Comparison of ENCODE assay signal across 14 cellular contexts in the genomic region with DNA sequence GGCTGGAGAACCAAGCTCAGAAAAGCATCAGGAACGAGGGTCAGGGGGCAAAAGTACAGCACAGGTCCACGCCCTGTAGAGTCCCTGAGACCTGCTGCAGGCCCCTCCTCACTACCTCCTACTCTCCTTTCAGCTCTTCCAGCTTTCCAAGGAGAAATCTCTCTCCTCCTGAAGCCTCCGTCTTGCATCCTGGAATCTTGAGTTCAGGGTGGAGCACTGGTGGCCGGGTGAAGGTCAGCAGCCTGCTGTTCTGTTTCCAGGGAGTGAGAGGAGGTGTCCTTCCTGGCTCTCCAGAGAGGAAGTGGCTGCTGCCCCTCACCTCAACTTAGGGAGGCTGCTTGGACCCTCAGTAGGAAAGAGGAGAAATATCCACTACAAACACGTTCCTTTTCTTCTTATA.
DNase-seq lines count a peak whose midpoint lies in the region; ATAC-seq and TF ChIP-seq lines count a peak whose summit lies in the region.
"Had no signal": no experiment of that assay in that cellular context is flagged by ENCODE, and none has a peak within 500 bp of the region (broad histone marks: within the 10 kb centered on the region; RNA-seq: fewer than 3 reads in every experiment).

No MANE protein-coding gene starts in this region.

- H3K4me2 ChIP-seq in BLaER1 (peak overlapping the region; percentile 75), neural progenitor cell (no peak overlapping the region)
- H3K4me2 ChIP-seq: GM23338 had no signal

- H3K36me3 Mint-ChIP-seq in chondrocyte (ENCODE audit: low read depth) (no peaks in the 10 kb centered on the region), neural progenitor cell (no peaks in the 10 kb centered on the region)
- H3K36me3 Mint-ChIP-seq: CD4-positive, CD25-positive, alpha-beta regulatory T cell had no signal

- H3K36me3 ChIP-seq in BLaER1 (no peaks in the 10 kb centered on the region), neural progenitor cell (no peaks in the 10 kb centered on the region)

- DNase-seq in chondrocyte (ENCODE audit: low spot score): no peak
- peak; percentile 37 to 52 for DNase-seq in left colon
- no peak for DNase-seq in neural progenitor cell (ENCODE audit: low spot score)
- no peak for DNase-seq in amniotic stem cell (lab: John Stamatoyannopoulos, UW)
- DNase-seq in globus pallidus (ENCODE audit: low spot score): no peak
- no peak for DNase-seq in DMS53 (lab: John Stamatoyannopoulos, UW)
- DNase-seq in NCI-H2029 treated with DMSO at 0.1 percent for 48 hours (lab: John Stamatoyannopoulos, UW): no peak
- DNase-seq: CD4-positive, CD25-positive, alpha-beta regulatory T cell; DMS 273 treated with DMSO at 0.1 percent for 48 hours; DMS79 had no signal

- peak; percentile 55 for ATAC-seq in left colon
- ATAC-seq: GM12878 had no signal

- H3K27ac ChIP-seq in BLaER1: peak overlapping the region; percentile 28; the same call in 1 of the 2 replicates
- no peak overlapping the region for H3K27ac ChIP-seq in neural progenitor cell
- H3K27ac ChIP-seq: 22Rv1 had no signal

- H3K4me1 ChIP-seq in BLaER1 (peaks cover 61% of the 10 kb centered on the region), neural progenitor cell (peaks cover 26% of the 10 kb centered on the region)

- H3K9me3 Mint-ChIP-seq in chondrocyte (ENCODE audit: low read depth): no peaks in the 10 kb centered on the region
- peaks cover 11% of the 10 kb centered on the region for H3K9me3 Mint-ChIP-seq in neural progenitor cell
- H3K9me3 Mint-ChIP-seq: GM23338 had no signal

- H3K27me3 Mint-ChIP-seq in chondrocyte (ENCODE audit: low read depth): no peaks in the 10 kb centered on the region
- H3K27me3 Mint-ChIP-seq in neural progenitor cell (ENCODE audit: insufficient read depth, low read depth): peaks cover 6% of the 10 kb centered on the region

- no peaks in the 10 kb centered on the region for H4K20me1 ChIP-seq in BLaER1
- no peaks in the 10 kb centered on the region for H4K20me1 ChIP-seq in neural progenitor cell (ENCODE audit: low read depth)

- H2AFZ ChIP-seq in neural progenitor cell (replicated peaks): no peak overlapping the region

- TF ChIP-seq CTCF in chondrocyte (IDR thresholded peaks at IDR 0.05) (no peak), neural progenitor cell (IDR thresholded peaks at IDR 0.05) (no peak)

- intact Hi-C loops in left colon (cut with DNase I, micrococcal nuclease): no loop called here

- no peaks in the 10 kb centered on the region for H3K79me2 ChIP-seq in neural progenitor cell (ENCODE audit: low read depth)

- H3K4me3 ChIP-seq in BLaER1 (no peak overlapping the region), neural progenitor cell (no peak overlapping the region)
- H3K4me3 ChIP-seq: GM12878, GM23338 had no signal

- no peaks in the 10 kb centered on the region; the same call in 1 of the 2 replicates for H3K9me3 ChIP-seq in BLaER1
- no peaks in the 10 kb centered on the region for H3K9me3 ChIP-seq in neural progenitor cell (ENCODE audit: low read depth)

- H3K27me3 ChIP-seq in BLaER1 (no peaks in the 10 kb centered on the region), neural progenitor cell (no peaks in the 10 kb centered on the region)

- H3K4me3 Mint-ChIP-seq in chondrocyte (ENCODE audit: unreplicated experiment): no peak overlapping the region
- H3K4me3 Mint-ChIP-seq in neural progenitor cell: no peak overlapping the region
- H3K4me3 Mint-ChIP-seq: CD4-positive, CD25-positive, alpha-beta regulatory T cell; GM23338 had no signal

- H3K4me1 Mint-ChIP-seq in chondrocyte (ENCODE audit: low read depth) (peaks cover 18% of the 10 kb centered on the region), neural progenitor cell (peaks cover 38% of the 10 kb centered on the region)
- H3K4me1 Mint-ChIP-seq: CD4-positive, CD25-positive, alpha-beta regulatory T cell had no signal

- no peak overlapping the region for H3K9ac ChIP-seq in BLaER1
- H3K9ac ChIP-seq in neural progenitor cell: no peak overlapping the region

- H3F3A ChIP-seq in neural progenitor cell (ENCODE audit: low read depth): peaks cover 8% of the 10 kb centered on the region

- peak overlapping the region; percentile 18 for H3K27ac Mint-ChIP-seq in chondrocyte (ENCODE audit: unreplicated experiment)
- peak overlapping the region; percentile 86 for H3K27ac Mint-ChIP-seq in neural progenitor cell
- H3K27ac Mint-ChIP-seq: CD4-positive, CD25-positive, alpha-beta regulatory T cell; GM23338 had no signal

Comparison
In these comparisons a context has a peak if more than half of its experiments do, and no peak if none do; other contexts are left out.
1. DNase-seq: peak in left colon (2 of 2); none in chondrocyte (single experiment), neural progenitor cell (single experiment), amniotic stem cell (single experiment), globus pallidus (single experiment), DMS53 (single experiment) and NCI-H2029 treated with DMSO at 0.1 percent for 48 hours (single experiment).